In genomic region chr4:110487873-110488272, GRCh38 we compare ENCODE assay signal across 1 cellular context.
A peak's percentile ranks its signal among the peaks of the same experiment; 100 is the strongest.
TF ChIP-seq lines count a peak whose summit lies in the region.

No MANE protein-coding gene starts in this region.

TF ChIP-seq in H1, 55 proteins besides CTCF, POLR2A, EP300 and RAD21:
- TF ChIP-seq RFX5 (IDR thresholded peaks at IDR 0.05; ENCODE audit: borderline replicate concordance, low read depth, low read length) (no peak), SP1 (IDR thresholded peaks at IDR 0.05; ENCODE audit: low read depth, low read length) (peak; percentile 60; the same call in 1 of the 2 replicates)
TF ChIP-seq in H1: peak in this region for 1.
